In genomic region chr1:227192163-227192562, GRCh38 we compare ENCODE assay signal across 8 cellular contexts.
DNase-seq lines count a peak whose midpoint lies in the region; ATAC-seq and TF ChIP-seq lines count a peak whose summit lies in the region.

No MANE protein-coding gene starts in this region.

- no peaks in the 10 kb centered on the region for H3K4me1 ChIP-seq in SJCRH30

- H3K4me1 Mint-ChIP-seq in type B pancreatic cell (ENCODE audit: unreplicated experiment): no peaks in the 10 kb centered on the region

- no peaks in the 10 kb centered on the region for H3K27me3 Mint-ChIP-seq in type B pancreatic cell

- no peak overlapping the region for H3K27ac ChIP-seq in SJCRH30

- H3K27me3 ChIP-seq in SJCRH30: no peaks in the 10 kb centered on the region

- ATAC-seq in HG02623 (IDR thresholded peaks at IDR 0.05; ENCODE audit: unreplicated experiment): peak; percentile 73

- peaks cover 31% of the 10 kb centered on the region for H3K36me3 ChIP-seq in SJCRH30

- peaks cover 19% of the 10 kb centered on the region for H3K36me3 Mint-ChIP-seq in type B pancreatic cell

- DNase-seq in DMS53 (lab: John Stamatoyannopoulos, UW) (peak; percentile 25), DMS53 treated with DMSO at 0.1 percent for 48 hours (lab: John Stamatoyannopoulos, UW; ENCODE audit: unreplicated experiment) (no peak), SJCRH30 (peak; percentile 16 to 28), fibroblast of villous mesenchyme (ENCODE audit: low read depth) (peak; percentile 66), activated gamma-delta T cell treated with Interleukin-2 at 50 U/mL for 16 hours (no peak), type B pancreatic cell (ENCODE audit: extremely low spot score, unreplicated experiment) (no peak)
- DNase-seq in stimulated activated CD4-positive, alpha-beta T cell treated with anti-CD3 and anti-CD28 coated beads, TNF-alpha, amount 100 ng/mL, for 48 hours (ENCODE audit: low read depth in 3 of 3): peak; percentile 0 to 14 (median 9)

- H3K4me3 ChIP-seq in SJCRH30 (no peak overlapping the region), fibroblast of villous mesenchyme (ENCODE audit: low read depth, low read length) (no peak overlapping the region)

- 0 out of 2 replicates have a peak, but pooled peaks cover 3% of the 10 kb centered on the region for H3K9me3 ChIP-seq in SJCRH30 (replicated peaks)

- no peak overlapping the region for H3K27ac Mint-ChIP-seq in type B pancreatic cell

- no peaks in the 10 kb centered on the region for H3K9me3 Mint-ChIP-seq in type B pancreatic cell

- TF ChIP-seq CTCF in fibroblast of villous mesenchyme (IDR thresholded peaks at IDR 0.05; ENCODE audit: insufficient read depth, low read depth, low read length) (no peak), type B pancreatic cell (conservative IDR thresholded peaks at IDR 0.05) (no peak)

- H3K4me3 Mint-ChIP-seq in type B pancreatic cell: no peak overlapping the region

Comparison
In these comparisons a context has a peak if more than half of its experiments do, and no peak if none do; other contexts are left out.
1. DNase-seq: peak in DMS53 (single experiment), SJCRH30 (2 of 2), fibroblast of villous mesenchyme (single experiment) and stimulated activated CD4-positive, alpha-beta T cell treated with anti-CD3 and anti-CD28 coated beads, TNF-alpha, amount 100 ng/mL, for 48 hours (3 of 3); none in DMS53 treated with DMSO at 0.1 percent for 48 hours (single experiment), activated gamma-delta T cell treated with Interleukin-2 at 50 U/mL for 16 hours (single experiment) and type B pancreatic cell (single experiment).